In the genomic region with DNA sequence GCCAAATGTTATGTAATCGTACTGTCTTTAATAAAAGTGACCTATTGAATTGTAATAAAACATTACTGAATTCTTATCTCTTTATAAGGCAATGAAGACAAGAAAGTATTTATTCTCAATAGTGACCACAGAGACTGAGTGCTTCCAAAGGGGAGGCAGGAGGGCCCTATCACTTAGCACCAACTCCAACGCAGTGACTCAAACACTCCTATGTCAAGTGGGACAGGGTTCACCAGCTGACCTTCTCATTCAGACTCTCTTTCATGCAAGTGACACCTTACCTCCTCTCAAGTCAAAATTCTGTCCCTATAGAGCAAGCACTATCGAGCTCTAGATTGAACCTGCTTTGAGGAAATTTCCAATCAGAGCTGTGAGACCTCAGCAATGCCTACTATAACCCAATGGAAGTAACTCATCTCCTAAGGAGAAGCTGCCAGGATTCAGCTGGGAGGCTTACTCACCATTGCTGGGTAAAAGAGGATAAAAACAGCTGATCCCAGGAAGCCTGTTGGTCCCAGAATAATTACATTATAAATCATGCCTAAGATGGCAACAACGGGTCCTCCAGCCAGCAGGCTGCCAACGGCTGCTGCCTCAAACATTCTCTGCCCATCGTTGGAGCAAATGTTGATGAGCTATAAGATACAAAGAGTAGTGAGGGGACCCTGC, we compare ENCODE assay signal across 24 cellular contexts. TPM values are rescaled to one million over a fixed set of nuclear protein-coding genes. Genes with fewer than 3 reads are reported as not detected.
A peak's percentile ranks its signal among the peaks of the same experiment; 100 is the strongest.
DNase-seq lines count a peak whose midpoint lies in the region; ATAC-seq and TF ChIP-seq lines count a peak whose summit lies in the region.
"Had no signal": no experiment of that assay in that cellular context is flagged by ENCODE, and none has a peak within 500 bp of the region (broad histone marks: within the 10 kb centered on the region; RNA-seq: fewer than 3 reads in every experiment).

No MANE protein-coding gene starts in this region.

- H3K4me1 ChIP-seq in skeletal muscle tissue (ENCODE audit: control insufficient read depth in 3 of 3, insufficient read depth in 3 of 3, low read length in 3 of 3): peaks cover 10 to 58% (median 53%) of the 10 kb centered on the region in 3 donors

- no peak overlapping the region for H3K4me3 Mint-ChIP-seq in activated B cell treated with CpG ODN at 0.5 μM for 24 hours
- no peak overlapping the region for H3K4me3 Mint-ChIP-seq in nephron
- H3K4me3 Mint-ChIP-seq: CD8-positive, alpha-beta memory T cell had no signal

- ATAC-seq in activated B cell treated with CpG ODN at 0.5 μM for 24 hours (ENCODE audit: low read depth) (no peak), GM18519 (IDR thresholded peaks at IDR 0.05; ENCODE audit: low FRiP score, unreplicated experiment) (no peak)
- ATAC-seq: Right ventricle myocardium inferior had no signal

- no peaks in the 10 kb centered on the region for H3K27me3 Mint-ChIP-seq in activated B cell treated with CpG ODN at 0.5 μM for 24 hours
- H3K27me3 Mint-ChIP-seq in nephron (ENCODE audit: low read depth): peaks cover 3% of the 10 kb centered on the region
- H3K27me3 Mint-ChIP-seq: CD8-positive, alpha-beta memory T cell had no signal

- H3K4me1 Mint-ChIP-seq in activated B cell treated with CpG ODN at 0.5 μM for 24 hours (no peaks in the 10 kb centered on the region), nephron (peaks cover 59% of the 10 kb centered on the region)

- no peaks in the 10 kb centered on the region for H3K27me3 ChIP-seq in skeletal muscle tissue (ENCODE audit: control insufficient read depth in 3 of 3, insufficient read depth in 3 of 3, low read length in 3 of 3)

- TF ChIP-seq CTCF in activated B cell treated with CpG ODN at 0.5 μM for 24 hours (IDR thresholded peaks at IDR 0.05) (no peak), nephron (IDR thresholded peaks at IDR 0.05; ENCODE audit: unreplicated experiment in 3 of 3) (no peak)

- H3K27ac ChIP-seq in skeletal muscle tissue (ENCODE audit: low read depth, low read length): peak overlapping the region; percentile 43

- H3K9me3 ChIP-seq in skeletal muscle tissue (ENCODE audit: control insufficient read depth in 3 of 3, low read length in 3 of 3): no peaks in the 10 kb centered on the region

- H3K27ac Mint-ChIP-seq in activated B cell treated with CpG ODN at 0.5 μM for 24 hours (peak overlapping the region; percentile 24), nephron (peak overlapping the region in 2 of 3 experiments; percentile 31 to 37)

- H3K9me3 Mint-ChIP-seq in activated B cell treated with CpG ODN at 0.5 μM for 24 hours (no peaks in the 10 kb centered on the region), nephron (no peaks in the 10 kb centered on the region)
- H3K9me3 Mint-ChIP-seq: CD8-positive, alpha-beta memory T cell had no signal

- intact Hi-C loops in activated B cell treated with CpG ODN at 0.5 μM for 24 hours (cut with micrococcal nuclease): no loop called here

- no peak overlapping the region for H3K9ac ChIP-seq in skeletal muscle tissue (ENCODE audit: low read depth in 1 of 3, low read length in 3 of 3)

- H3K36me3 ChIP-seq in skeletal muscle tissue (ENCODE audit: control insufficient read depth in 3 of 3, insufficient read depth in 3 of 3, low read length in 3 of 3): peaks cover 21 to 39% (median 29%) of the 10 kb centered on the region in 3 donors

- CTCF ChIA-PET in activated B cell treated with CpG ODN at 0.5 μM for 24 hours (lab: Charles Lee): interaction anchor here (0.6 kb wide), 1 partner anchor 87 kb away, joined by 3 read pairs; no protein-coding TSS in a partner anchor

- H3K36me3 Mint-ChIP-seq in activated B cell treated with CpG ODN at 0.5 μM for 24 hours (ENCODE audit: low read depth) (peaks cover 44% of the 10 kb centered on the region), nephron (ENCODE audit: low read depth) (peaks cover 73% of the 10 kb centered on the region)

- POLR2A ChIA-PET in activated B cell treated with CpG ODN at 0.5 μM for 24 hours (lab: Charles Lee): no interaction called here

- peak; percentile 14 to 35 for DNase-seq in NCI-H187 (lab: John Stamatoyannopoulos, UW)
- no peak for DNase-seq in NCI-H187 treated with DMSO at 0.1 percent for 48 hours (lab: John Stamatoyannopoulos, UW)
- no peak for DNase-seq in activated B cell treated with CpG ODN at 0.5 μM for 24 hours
- DNase-seq in SIG-M5 treated with dmso at 0.1 percent for 504 hours (lab: John Stamatoyannopoulos, UW; ENCODE audit: unreplicated experiment): no peak
- no peak for DNase-seq in NCI-H1436 (lab: John Stamatoyannopoulos, UW)
- DNase-seq: 8988T; AML-193; C1 segment of cervical spinal cord; Calu3; CD8-positive, alpha-beta memory T cell; DMS153; Kasumi-1; MM.1S; NCI-H1105; NCI-H2107; NCI-H748 treated with DMSO at 0.1 percent for 48 hours had no signal

- H3K4me3 ChIP-seq in skeletal muscle tissue (ENCODE audit: low read length in 3 of 3): no peak overlapping the region

RNA-seq across cellular contexts. Expression of gene ABCC5, which starts 35.6 kb away (rescaled TPM):
- total RNA-seq in activated B cell treated with CpG ODN at 0.5 μM for 24 hours (10.6 and 11.1 TPM in 2 replicates), skeletal muscle tissue (17.7 TPM)

RNA-seq across cellular contexts. Expression of gene HTR3D, which starts 49.4 kb away (rescaled TPM):
- total RNA-seq in activated B cell treated with CpG ODN at 0.5 μM for 24 hours (not detected in 2 replicates), skeletal muscle tissue (not detected)
- total RNA-seq: Calu3; CD8-positive, alpha-beta memory T cell; H4; NCI-H460; Right ventricle myocardium inferior; SK-MEL-5; T-helper 1 cell treated with Interleukin-12 subunit alpha and Interleukin-12 subunit beta and Interleukin-4 antibody, amounts not matched to agents 30 ng/mL and 1 ng/mL, for 36 hours had no signal

Comparison
In these comparisons a context has a peak if more than half of its experiments do, and no peak if none do; other contexts are left out.
1. DNase-seq: peak in NCI-H187 (2 of 2); none in NCI-H187 treated with DMSO at 0.1 percent for 48 hours (single experiment), activated B cell treated with CpG ODN at 0.5 μM for 24 hours (single experiment), SIG-M5 treated with dmso at 0.1 percent for 504 hours (single experiment) and NCI-H1436 (single experiment).